In the genomic region with DNA sequence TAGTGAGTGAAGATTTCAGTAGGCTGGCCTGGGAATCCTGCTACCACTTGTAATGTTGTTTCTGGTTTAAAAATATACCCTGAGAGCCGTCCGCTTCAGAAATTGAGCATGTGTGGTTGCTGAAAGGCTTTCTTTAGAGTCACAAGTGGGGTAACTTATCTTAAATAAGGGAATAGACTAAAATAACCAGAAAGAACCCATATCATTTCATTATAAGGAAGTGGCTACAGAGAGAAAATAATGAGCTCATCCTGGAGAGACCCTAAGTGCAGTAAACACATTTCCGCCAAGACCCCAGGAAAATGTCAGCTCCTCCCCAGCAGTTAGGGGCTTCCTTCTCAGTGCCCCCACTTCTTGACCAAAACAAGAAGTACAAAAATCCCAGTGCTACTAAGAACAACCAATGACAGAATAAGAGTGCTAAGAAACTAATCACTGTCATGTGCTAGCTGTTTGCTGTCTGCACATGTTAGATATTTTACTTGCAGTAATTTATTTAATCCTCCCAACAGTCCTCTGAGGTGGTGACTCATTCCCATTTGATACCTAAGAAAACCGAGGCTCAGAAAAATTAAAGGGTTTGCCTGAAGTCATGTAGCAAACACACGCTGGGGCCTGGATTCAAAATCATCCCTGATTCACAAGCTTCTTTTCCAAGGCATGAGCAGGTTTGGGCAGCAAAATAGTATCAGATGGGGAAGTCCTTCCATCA, we compare ENCODE assay signal across 18 cellular contexts.
DNase-seq lines count a peak whose midpoint lies in the region; ATAC-seq, FAIRE-seq and TF ChIP-seq lines count a peak whose summit lies in the region.
"Had no signal": no experiment of that assay in that cellular context is flagged by ENCODE, and none has a peak within 500 bp of the region (broad histone marks: within the 10 kb centered on the region; RNA-seq: fewer than 3 reads in every experiment).

No MANE protein-coding gene starts in this region.

- peaks cover 13% of the 10 kb centered on the region for H3K27me3 Mint-ChIP-seq in MCF 10A (ENCODE audit: insufficient read depth, unreplicated experiment)
- H3K27me3 Mint-ChIP-seq in stimulated activated naive B cell treated with anti-CD40 and anti-IgM and Interleukin-4, amounts not matched to agents 10 μg/mL and 1 μg/mL and 100 μg/mL, for 72 hours = peaks cover 0 to 7% of the 10 kb centered on the region in 2 donors
- H3K27me3 Mint-ChIP-seq: activated naive CD4-positive, alpha-beta T cell treated with anti-CD3 and anti-CD28 coated beads, Interleukin-2, amount 10 ng/mL, durations not matched to agents 7 days and 5 days had no signal

- no peaks in the 10 kb centered on the region for H3K27me3 ChIP-seq in mammary epithelial cell (ENCODE audit: insufficient read depth, low read length)

- H2AFZ ChIP-seq in mammary epithelial cell (ENCODE audit: low read depth, low read length) = no peak overlapping the region

- POLR2A ChIA-PET in MCF 10A (lab: Yijun Ruan, JAX) = no interaction called here

- no peak overlapping the region for H3K27ac Mint-ChIP-seq in MCF 10A (ENCODE audit: low read depth, unreplicated experiment)
- H3K27ac Mint-ChIP-seq in stimulated activated naive B cell treated with anti-CD40 and anti-IgM and Interleukin-4, amounts not matched to agents 10 μg/mL and 1 μg/mL and 100 μg/mL, for 72 hours = no peak overlapping the region
- H3K27ac Mint-ChIP-seq: activated naive CD4-positive, alpha-beta T cell treated with anti-CD3 and anti-CD28 coated beads, Interleukin-2, amount 10 ng/mL, durations not matched to agents 7 days and 5 days; mesothelial cell of epicardium had no signal

- no peak overlapping the region for H3K27ac ChIP-seq in mammary epithelial cell (ENCODE audit: insufficient read depth, low read depth, low read length)
- H3K27ac ChIP-seq: psoas muscle had no signal

- H3K9me3 Mint-ChIP-seq in MCF 10A (ENCODE audit: unreplicated experiment) = peaks cover 9% of the 10 kb centered on the region
- H3K9me3 Mint-ChIP-seq in stimulated activated naive B cell treated with anti-CD40 and anti-IgM and Interleukin-4, amounts not matched to agents 10 μg/mL and 1 μg/mL and 100 μg/mL, for 72 hours = peaks cover 6 to 9% of the 10 kb centered on the region in 2 donors

- H3K4me1 ChIP-seq in mammary epithelial cell (ENCODE audit: insufficient read depth, low read length) = no peaks in the 10 kb centered on the region
- H3K4me1 ChIP-seq: psoas muscle had no signal

- peaks cover 5% of the 10 kb centered on the region for H3K4me1 Mint-ChIP-seq in MCF 10A (ENCODE audit: insufficient read depth, unreplicated experiment)
- H3K4me1 Mint-ChIP-seq in stimulated activated naive B cell treated with anti-CD40 and anti-IgM and Interleukin-4, amounts not matched to agents 10 μg/mL and 1 μg/mL and 100 μg/mL, for 72 hours = peaks cover 2 to 7% of the 10 kb centered on the region in 2 donors
- H3K4me1 Mint-ChIP-seq: mesothelial cell of epicardium had no signal

- no peak for TF ChIP-seq CTCF in mammary epithelial cell (conservative IDR thresholded peaks at IDR 0.05 in 1 of 2, IDR thresholded peaks at IDR 0.05 in 1 of 2; ENCODE audit: extremely low read depth in 1 of 2, insufficient read depth in 1 of 2, low read depth in 1 of 2, low read length in 2 of 2)
- TF ChIP-seq CTCF in MCF 10A (IDR thresholded peaks at IDR 0.05; ENCODE audit: unreplicated experiment) = no peak
- no peak for TF ChIP-seq CTCF in epithelial cell of esophagus (IDR thresholded peaks at IDR 0.05; ENCODE audit: insufficient read depth, low read depth, low read length, missing control alignments)

- in situ Hi-C loops in mammary epithelial cell (cut with MboI; ENCODE audit: low sequenced_read_pairs in 2 of 2) = no loop called here

- DNase-seq in mammary epithelial cell (peak; percentile 8), MCF 10A (ENCODE audit: unreplicated experiment) (no peak), epithelial cell of esophagus (ENCODE audit: low read depth) (peak; percentile 36), GM12892 (ENCODE audit: insufficient read length) (no peak), NCI-H526 treated with DMSO at 0.1 percent for 48 hours (lab: John Stamatoyannopoulos, UW) (no peak), OCI-M2 (lab: John Stamatoyannopoulos, UW; ENCODE audit: unreplicated experiment) (no peak)
- DNase-seq in stimulated activated naive B cell treated with anti-CD40 and anti-IgM and Interleukin-4, amounts not matched to agents 10 μg/mL and 1 μg/mL and 100 μg/mL, for 72 hours = no peak
- DNase-seq: activated CD4-positive, alpha-beta T cell treated with anti-CD3 and anti-CD28 coated beads for 4 hours; activated naive CD4-positive, alpha-beta T cell treated with anti-CD3 and anti-CD28 coated beads, Interleukin-2, amount 10 ng/mL, durations not matched to agents 7 days and 5 days; activated T-cell treated with anti-CD3 and anti-CD28 coated beads, Interleukin-2, amount 50 U/mL, for 1 hour; EL; NCI-H146; NCI-H2227 treated with DMSO at 0.1 percent for 48 hours; NK-92 treated with Interleukin-12 subunit alpha and Interleukin-12 subunit beta, amount 100 ng/mL, for 24 hours; psoas muscle had no signal

- 63% methylated on average over 5 of the region's 5 CpGs for WGBS in mammary epithelial cell (ENCODE audit: low coverage, missing lambda C conversion rate)

- no peak for FAIRE-seq in GM12892 (lab: Jason Lieb, UNC)

- CTCF ChIA-PET in mammary epithelial cell (lab: Charles Lee; ENCODE audit: low non-redundant PET) (no interaction called here), MCF 10A (lab: Yijun Ruan, JAX) (interaction anchor here (0.5 kb wide), 1 partner anchor 28 kb away, joined by 3 read pairs; no protein-coding TSS in a partner anchor)

- no peaks in the 10 kb centered on the region for H3K36me3 ChIP-seq in mammary epithelial cell (ENCODE audit: insufficient read depth, low read length)

- H3K4me3 ChIP-seq in mammary epithelial cell (replicated peaks in 1 of 3; ENCODE audit: insufficient read depth in 1 of 3, low read depth in 2 of 3, low read length in 3 of 3) (no peak overlapping the region), epithelial cell of esophagus (ENCODE audit: low read length) (no peak overlapping the region)
- H3K4me3 ChIP-seq: psoas muscle had no signal

- no peak for TF ChIP-seq POLR2A in GM12892 (IDR thresholded peaks at IDR 0.05; ENCODE audit: low read depth, low read length)

- ATAC-seq in GM21717 (IDR thresholded peaks at IDR 0.05; ENCODE audit: unreplicated experiment) = peak; percentile 44
- ATAC-seq in stimulated activated naive B cell treated with anti-CD40 and anti-IgM and Interleukin-4, amounts not matched to agents 10 μg/mL and 1 μg/mL and 100 μg/mL, for 72 hours (replicated peaks) = peak; percentile 25 to 36
- ATAC-seq: psoas muscle had no signal

- intact Hi-C loops in mammary epithelial cell (cut with micrococcal nuclease) = no loop called here
- intact Hi-C loops in MCF 10A (cut with micrococcal nuclease) = no loop called here

- H3K36me3 Mint-ChIP-seq in MCF 10A (ENCODE audit: insufficient read depth, unreplicated experiment) = peaks cover 5% of the 10 kb centered on the region
- no peaks in the 10 kb centered on the region for H3K36me3 Mint-ChIP-seq in stimulated activated naive B cell treated with anti-CD40 and anti-IgM and Interleukin-4, amounts not matched to agents 10 μg/mL and 1 μg/mL and 100 μg/mL, for 72 hours
- H3K36me3 Mint-ChIP-seq: mesothelial cell of epicardium; stimulated activated effector memory CD8-positive, alpha-beta T cell treated with anti-CD3 and anti-CD28 coated beads, Interleukin-12 subunit alpha, Interleukin-12 subunit beta, amount 100 ng/mL, for 72 hours had no signal

- no peak overlapping the region for H3K9ac ChIP-seq in mammary epithelial cell (ENCODE audit: insufficient read depth, low read length)

- peaks cover 8% of the 10 kb centered on the region for H3K9me3 ChIP-seq in mammary epithelial cell (replicated peaks; ENCODE audit: insufficient read depth, low read length)
- H3K9me3 ChIP-seq: psoas muscle had no signal

- no peak overlapping the region for H3K4me2 ChIP-seq in mammary epithelial cell (ENCODE audit: insufficient read depth, low read depth, low read length)

- dilution Hi-C loops in mammary epithelial cell (cut with HindIII; ENCODE audit: low sequenced_read_pairs) = no loop called here

- BruUV-seq in mammary epithelial cell (replicated peaks; lab: Mats Ljungman, UMichigan) (no TSS peak), MCF 10A (replicated peaks; lab: Mats Ljungman, UMichigan) (no TSS peak)

- no peak overlapping the region for H3K4me3 Mint-ChIP-seq in MCF 10A (ENCODE audit: unreplicated experiment)
- H3K4me3 Mint-ChIP-seq in stimulated activated naive B cell treated with anti-CD40 and anti-IgM and Interleukin-4, amounts not matched to agents 10 μg/mL and 1 μg/mL and 100 μg/mL, for 72 hours = no peak overlapping the region
- H3K4me3 Mint-ChIP-seq: activated naive CD4-positive, alpha-beta T cell treated with anti-CD3 and anti-CD28 coated beads, Interleukin-2, amount 10 ng/mL, durations not matched to agents 7 days and 5 days; mesothelial cell of epicardium had no signal

- H4K20me1 ChIP-seq in mammary epithelial cell (ENCODE audit: insufficient read depth, low read length) = no peaks in the 10 kb centered on the region

- no peaks in the 10 kb centered on the region for H3K79me2 ChIP-seq in mammary epithelial cell (ENCODE audit: insufficient read depth, low read length)

Comparison
In these comparisons a context has a peak if more than half of its experiments do, and no peak if none do; other contexts are left out.
1. DNase-seq: peak in mammary epithelial cell (single experiment) and epithelial cell of esophagus (single experiment); none in MCF 10A (single experiment), stimulated activated naive B cell treated with anti-CD40 and anti-IgM and Interleukin-4, amounts not matched to agents 10 μg/mL and 1 μg/mL and 100 μg/mL, for 72 hours (single experiment), GM12892 (single experiment), NCI-H526 treated with DMSO at 0.1 percent for 48 hours (single experiment) and OCI-M2 (single experiment).